22 cellular contexts compared by ENCODE assay signal in genomic region chr10:77853256-77853655, GRCh38.
"Had no signal": no experiment of that assay in that cellular context is flagged by ENCODE, and none has a peak within 500 bp of the region (broad histone marks: within the 10 kb centered on the region; RNA-seq: fewer than 3 reads in every experiment).

No MANE protein-coding gene starts in this region.

- ATAC-seq: gastroesophageal sphincter; left cardiac atrium; lower lobe of right lung; natural killer cell; right cardiac atrium; stimulated activated naive CD8-positive, alpha-beta T cell treated with anti-CD3 and anti-CD28 coated beads, Interleukin-15, Interleukin-2, amounts not matched to agents 100 U/mL and 50 U/mL, for 24 hours had no signal

- H3K4me3 Mint-ChIP-seq: memory B cell, mesothelial cell of epicardium, natural killer cell had no signal

- H3K36me3 Mint-ChIP-seq: memory B cell had no signal

- H3K27ac Mint-ChIP-seq: memory B cell, mesothelial cell of epicardium, natural killer cell, neural progenitor cell had no signal

- H3K4me1 Mint-ChIP-seq: memory B cell had no signal

- H3K4me1 ChIP-seq: left ventricle myocardium inferior, lower lobe of right lung, uterus had no signal

- H3K27me3 ChIP-seq: gastroesophageal sphincter, neural progenitor cell, ovary, tibial artery, upper lobe of left lung, uterus had no signal

- H3K9me3 Mint-ChIP-seq: memory B cell, mesothelial cell of epicardium, natural killer cell, neural progenitor cell had no signal

- H3K4me3 ChIP-seq: coronary artery, gastroesophageal sphincter, left ventricle myocardium inferior, lower lobe of right lung, neural progenitor cell, ovary, tibial artery, upper lobe of left lung, uterus had no signal

- H3K9me3 ChIP-seq: gastroesophageal sphincter, left ventricle myocardium inferior, lower lobe of right lung, ovary, tibial artery, upper lobe of left lung, uterus had no signal

- DNase-seq: effector CD8-positive, alpha-beta T cell; glutamatergic neuron; kidney; left cardiac atrium; left ventricle myocardium inferior; lower lobe of right lung; natural killer cell; nucleus accumbens; ovary; right cardiac atrium; small intestine; stimulated activated CD4-positive, alpha-beta T cell treated with anti-CD3 and anti-CD28 coated beads, Interleukin-2, amount 100 ng/mL, for 48 hours; stimulated activated naive CD8-positive, alpha-beta T cell treated with anti-CD3 and anti-CD28 coated beads, Interleukin-15, Interleukin-2, amounts not matched to agents 100 U/mL and 50 U/mL, for 24 hours; tibial artery; upper lobe of left lung; uterus had no signal

- H3K27ac ChIP-seq: coronary artery, epithelial cell of prostate, left ventricle myocardium inferior, lower lobe of right lung, neural progenitor cell, ovary, tibial artery, upper lobe of left lung, uterus had no signal

- H3K27me3 Mint-ChIP-seq: memory B cell had no signal

- H3K36me3 ChIP-seq: neural progenitor cell, ovary, uterus had no signal
